ENCODE assay signal across 11 cellular contexts in genomic region chr6:90350689-90351554, GRCh38. TPM values are rescaled to one million over a fixed set of nuclear protein-coding genes. Genes with fewer than 3 reads are reported as not detected.
DNase-seq lines count a peak whose midpoint lies in the region; ATAC-seq and TF ChIP-seq lines count a peak whose summit lies in the region.
"Had no signal": no experiment of that assay in that cellular context is flagged by ENCODE, and none has a peak within 500 bp of the region (broad histone marks: within the 10 kb centered on the region; RNA-seq: fewer than 3 reads in every experiment).

No MANE protein-coding gene starts in this region.

- H3K79me2 ChIP-seq in DOHH2 (ENCODE audit: control insufficient read depth, low read length), result peaks cover 7% of the 10 kb centered on the region; the same call in 1 of the 2 replicates

- H4K20me1 ChIP-seq in DOHH2 (ENCODE audit: control insufficient read depth, insufficient read depth, low read depth, low read length), result no peaks in the 10 kb centered on the region

- peak overlapping the region; percentile 80 for H3K4me2 ChIP-seq in DOHH2 (ENCODE audit: low read length)
- H3K4me2 ChIP-seq: KMS-11 had no signal

- no peak for TF ChIP-seq CTCF in DOHH2 (IDR thresholded peaks at IDR 0.05; ENCODE audit: low read depth, low read length, poor library complexity, severe bottlenecking)

- peak overlapping the region; percentile 75 to 97 (median 88) for H3K27ac Mint-ChIP-seq in naive thymus-derived CD8-positive, alpha-beta T cell
- H3K27ac Mint-ChIP-seq: dendritic cell treated with granulocyte-macrophage colony-stimulating factor and Interleukin-4, amounts not matched to agents 40 ng/mL and 50 ng/mL, for 4 days had no signal

- no peaks in the 10 kb centered on the region for H3K9me2 ChIP-seq in DOHH2 (replicated peaks; ENCODE audit: control insufficient read depth, low read length)

- POLR2A ChIA-PET in naive thymus-derived CD8-positive, alpha-beta T cell (lab: Charles Lee), result no interaction called here

- no peaks in the 10 kb centered on the region for H3K27me3 ChIP-seq in DOHH2 (ENCODE audit: control insufficient read depth, low read length)

- peak; percentile 97 for ATAC-seq in naive thymus-derived CD8-positive, alpha-beta T cell
- no peak for ATAC-seq in GM21381 (IDR thresholded peaks at IDR 0.05; ENCODE audit: unreplicated experiment)
- ATAC-seq in GM21367 (IDR thresholded peaks at IDR 0.05; ENCODE audit: unreplicated experiment), result no peak

- peaks cover 3 to 8% (median 4%) of the 10 kb centered on the region in 3 donors for H3K36me3 Mint-ChIP-seq in naive thymus-derived CD8-positive, alpha-beta T cell

- peak overlapping the region; percentile 60 for H3K4me3 ChIP-seq in DOHH2 (ENCODE audit: low read length)
- H3K4me3 ChIP-seq: skin epidermis had no signal

- peaks cover 95% of the 10 kb centered on the region for H3K36me3 ChIP-seq in DOHH2 (ENCODE audit: control insufficient read depth, low read length)

- H3K9me3 ChIP-seq in DOHH2 (ENCODE audit: control insufficient read depth, insufficient read depth, low read length), result 0 out of 2 replicates have a peak, but pooled peaks cover 4% of the 10 kb centered on the region

- 0 out of 2 replicates have a peak, but pooled peaks cover 6% of the 10 kb centered on the region for H3F3A ChIP-seq in DOHH2 (ENCODE audit: control insufficient read depth, insufficient read depth)

- peak; percentile 94 for DNase-seq in OCI-M1 (lab: John Stamatoyannopoulos, UW)
- DNase-seq in activated T-cell treated with anti-CD3 and anti-CD28 coated beads, Interleukin-2, amount 50 U/mL, for 48 hours, result peak; percentile 40 to 42
- DNase-seq in naive thymus-derived CD8-positive, alpha-beta T cell, result peak in 9 of 10 donors; percentile 49 to 85 (median 66)
- no peak for DNase-seq in NCI-H146 treated with DMSO at 0.1 percent for 48 hours (lab: John Stamatoyannopoulos, UW; ENCODE audit: unreplicated experiment)
- no peak for DNase-seq in NCI-H526 treated with DMSO at 0.1 percent for 48 hours (lab: John Stamatoyannopoulos, UW)

- peak overlapping the region; percentile 77 for H3K27ac ChIP-seq in DOHH2 (ENCODE audit: low read depth, low read length)
- H3K27ac ChIP-seq: KMS-11, skin epidermis had no signal

- H3K27me3 Mint-ChIP-seq in naive thymus-derived CD8-positive, alpha-beta T cell, result no peaks in the 10 kb centered on the region

- H3K4me3 Mint-ChIP-seq in naive thymus-derived CD8-positive, alpha-beta T cell, result peak overlapping the region; percentile 6 to 78 (median 61)
- H3K4me3 Mint-ChIP-seq: dendritic cell treated with granulocyte-macrophage colony-stimulating factor and Interleukin-4, amounts not matched to agents 40 ng/mL and 50 ng/mL, for 4 days had no signal

- peaks cover 34% of the 10 kb centered on the region for H3K4me1 ChIP-seq in DOHH2 (ENCODE audit: control insufficient read depth, low read length)

- H3K9me3 Mint-ChIP-seq in naive thymus-derived CD8-positive, alpha-beta T cell, result peaks cover 0 to 3% (median 0%) of the 10 kb centered on the region in 9 donors
- H3K9me3 Mint-ChIP-seq: dendritic cell treated with granulocyte-macrophage colony-stimulating factor and Interleukin-4, amounts not matched to agents 40 ng/mL and 50 ng/mL, for 4 days had no signal

- peaks cover 18 to 36% (median 26%) of the 10 kb centered on the region in 4 donors for H3K4me1 Mint-ChIP-seq in naive thymus-derived CD8-positive, alpha-beta T cell

RNA-seq across cellular contexts. Expression of gene BACH2, which starts 54.3 kb away (rescaled TPM):
- 100 to 1,000 TPM; 116 to 126 TPM for total RNA-seq in naive thymus-derived CD8-positive, alpha-beta T cell
- 10 to 100 TPM; 17.5 to 29.3 (median 21.7) TPM for polyA plus RNA-seq in naive thymus-derived CD8-positive, alpha-beta T cell

Comparison
In these comparisons a context has a peak if more than half of its experiments do, and no peak if none do; other contexts are left out.
1. DNase-seq: peak in OCI-M1 (single experiment), activated T-cell treated with anti-CD3 and anti-CD28 coated beads, Interleukin-2, amount 50 U/mL, for 48 hours (2 of 2) and naive thymus-derived CD8-positive, alpha-beta T cell (9 of 10); none in NCI-H146 treated with DMSO at 0.1 percent for 48 hours (single experiment) and NCI-H526 treated with DMSO at 0.1 percent for 48 hours (single experiment).
2. ATAC-seq: peak in naive thymus-derived CD8-positive, alpha-beta T cell (2 of 2); none in GM21381 (single experiment) and GM21367 (single experiment).